8 cellular contexts compared by ENCODE assay signal in genomic region chr11:85854212-85854556, GRCh38. TPM values are rescaled to one million over a fixed set of nuclear protein-coding genes. Genes with fewer than 3 reads are reported as not detected.
DNase-seq lines count a peak whose midpoint lies in the region; ATAC-seq and TF ChIP-seq lines count a peak whose summit lies in the region.

No MANE protein-coding gene starts in this region.

- intact Hi-C loops in left lung (cut with DNase I) = no loop called here

- no peaks in the 10 kb centered on the region for H3K27me3 ChIP-seq in adipocyte (replicated peaks; ENCODE audit: control insufficient read depth, insufficient read depth, low read length)
- H3K27me3 ChIP-seq in left lung = no peaks in the 10 kb centered on the region
- H3K27me3 ChIP-seq in thymus (ENCODE audit: control insufficient read depth, insufficient read depth) = no peaks in the 10 kb centered on the region

- peak overlapping the region; percentile 93 for H3K27ac Mint-ChIP-seq in activated CD8-positive, alpha-beta memory T cell treated with anti-CD3 and anti-CD28 coated beads, Interleukin-2, amount 10 ng/mL, durations not matched to agents 7 days and 5 days

- no peaks in the 10 kb centered on the region for H3K9me3 ChIP-seq in adipocyte (ENCODE audit: control insufficient read depth, low read length)
- no peaks in the 10 kb centered on the region for H3K9me3 ChIP-seq in left lung
- no peaks in the 10 kb centered on the region for H3K9me3 ChIP-seq in thymus (ENCODE audit: control insufficient read depth)

- peak overlapping the region; percentile 90 for H3K4me3 Mint-ChIP-seq in activated CD8-positive, alpha-beta memory T cell treated with anti-CD3 and anti-CD28 coated beads, Interleukin-2, amount 10 ng/mL, durations not matched to agents 7 days and 5 days

- H3K4me1 ChIP-seq in adipocyte (ENCODE audit: control insufficient read depth, insufficient read depth, low read length) (peaks cover 8% of the 10 kb centered on the region), left lung (peaks cover 3 to 15% of the 10 kb centered on the region in 2 donors), thymus (ENCODE audit: control insufficient read depth, insufficient read depth, low read length) (peaks cover 4% of the 10 kb centered on the region)

- WGBS in thymus = 8% methylated on average over 7 of the region's 7 CpGs

- no peak for ATAC-seq in activated CD8-positive, alpha-beta memory T cell treated with anti-CD3 and anti-CD28 coated beads, Interleukin-2, amount 10 ng/mL, durations not matched to agents 7 days and 5 days
- ATAC-seq in left lung = no peak

- peaks cover 11% of the 10 kb centered on the region for H3K36me3 Mint-ChIP-seq in activated CD8-positive, alpha-beta memory T cell treated with anti-CD3 and anti-CD28 coated beads, Interleukin-2, amount 10 ng/mL, durations not matched to agents 7 days and 5 days

- H3K27ac ChIP-seq in left lung = peak overlapping the region; percentile 83 to 91
- peak overlapping the region; percentile 92 for H3K27ac ChIP-seq in thymus (ENCODE audit: low read depth)

- CTCF ChIA-PET in activated CD8-positive, alpha-beta memory T cell treated with anti-CD3 and anti-CD28 coated beads, Interleukin-2, amount 10 ng/mL, durations not matched to agents 7 days and 5 days (lab: Charles Lee) = interaction anchor here (0.9 to 2.6 kb wide), 40 partner anchors 8 to 1016 kb away, joined by 3 to 21 read pairs (median 5); partner anchors contain the start of genes CREBZF, TMEM126A and TMEM126B

- peaks cover 16% of the 10 kb centered on the region for H3K4me1 Mint-ChIP-seq in activated CD8-positive, alpha-beta memory T cell treated with anti-CD3 and anti-CD28 coated beads, Interleukin-2, amount 10 ng/mL, durations not matched to agents 7 days and 5 days

- H3K36me3 ChIP-seq in adipocyte (ENCODE audit: control insufficient read depth, insufficient read depth, low read length, severe bottlenecking) (no peaks in the 10 kb centered on the region), left lung (no peaks in the 10 kb centered on the region), thymus (ENCODE audit: control insufficient read depth, insufficient read depth) (no peaks in the 10 kb centered on the region)

- H3K27me3 Mint-ChIP-seq in activated CD8-positive, alpha-beta memory T cell treated with anti-CD3 and anti-CD28 coated beads, Interleukin-2, amount 10 ng/mL, durations not matched to agents 7 days and 5 days = no peaks in the 10 kb centered on the region

- no peak for DNase-seq in activated CD8-positive, alpha-beta memory T cell treated with anti-CD3 and anti-CD28 coated beads, Interleukin-2, amount 10 ng/mL, durations not matched to agents 7 days and 5 days
- DNase-seq in activated CD8-positive, alpha-beta memory T cell treated with anti-CD3 and anti-CD28 coated beads, Interleukin-2, amount 50 U/mL, for 4 hours = no peak
- DNase-seq in adipocyte (ENCODE audit: low read depth) = no peak
- DNase-seq in left lung = no peak
- DNase-seq in NCI-H510A treated with DMSO at 0.1 percent for 48 hours (lab: John Stamatoyannopoulos, UW) = no peak
- DNase-seq in retina = no peak
- DNase-seq in NCI-H2171 treated with DMSO at 0.1 percent for 48 hours (lab: John Stamatoyannopoulos, UW) = no peak

- no peak for TF ChIP-seq CTCF in left lung (IDR thresholded peaks at IDR 0.05)

- no peaks in the 10 kb centered on the region for H3K9me3 Mint-ChIP-seq in activated CD8-positive, alpha-beta memory T cell treated with anti-CD3 and anti-CD28 coated beads, Interleukin-2, amount 10 ng/mL, durations not matched to agents 7 days and 5 days (ENCODE audit: low read depth)

- H3K9ac ChIP-seq in adipocyte (ENCODE audit: low read length) = peak overlapping the region; percentile 96

- H3K4me3 ChIP-seq in adipocyte (ENCODE audit: low read length) (peak overlapping the region; percentile 98), left lung (peak overlapping the region; percentile 30 to 43), thymus (ENCODE audit: low read length) (peak overlapping the region; percentile 76)

RNA-seq across cellular contexts. Expression of gene CCDC83, which starts 1.0 kb away (rescaled TPM):
- total RNA-seq in activated CD8-positive, alpha-beta memory T cell treated with anti-CD3 and anti-CD28 coated beads, Interleukin-2, amount 10 ng/mL, durations not matched to agents 7 days and 5 days = not detected
- not detected for total RNA-seq in left lung
- polyA plus RNA-seq in thymus = 0.05 TPM

RNA-seq across cellular contexts. Expression of gene SYTL2, which starts 43.2 kb away (rescaled TPM):
- total RNA-seq in activated CD8-positive, alpha-beta memory T cell treated with anti-CD3 and anti-CD28 coated beads, Interleukin-2, amount 10 ng/mL, durations not matched to agents 7 days and 5 days = 10 to 100 TPM; 73.7 to 78.0 TPM
- total RNA-seq in left lung = 10 to 100 TPM; 21.3 to 39.7 TPM
- 22.2 TPM for polyA plus RNA-seq in thymus

Comparison
In these comparisons a context has a peak if more than half of its experiments do, and no peak if none do; other contexts are left out.
1. H3K4me3 ChIP-seq: peak in every context shown above with its lines; median percentile 98 in adipocyte; 76 in thymus; 36 in left lung.